Comparison of ENCODE assay signal across 29 cellular contexts in genomic region chr17:61722398-61722797, GRCh38.
"Had no signal": no experiment of that assay in that cellular context is flagged by ENCODE, and none has a peak within 500 bp of the region (broad histone marks: within the 10 kb centered on the region; RNA-seq: fewer than 3 reads in every experiment).

No MANE protein-coding gene starts in this region.

- H3K4me1 Mint-ChIP-seq: stimulated activated effector memory CD8-positive, alpha-beta T cell treated with anti-CD3 and anti-CD28 coated beads, Interleukin-12 subunit alpha, Interleukin-12 subunit beta, amount 100 ng/mL, for 72 hours; stimulated activated memory B cell treated with anti-CD40 and anti-IgM and Interleukin-4, amounts not matched to agents 10 μg/mL and 1 μg/mL and 100 μg/mL, for 72 hours; stimulated activated naive B cell treated with anti-CD40 and anti-IgM and Interleukin-4, amounts not matched to agents 10 μg/mL and 1 μg/mL and 100 μg/mL, for 72 hours; stimulated activated naive CD8-positive, alpha-beta T cell treated with anti-CD3 and anti-CD28 coated beads, Interleukin-15, amount 100 ng/mL, for 72 hours had no signal

- H3K27me3 ChIP-seq: stomach, suprapubic skin, testis, thyroid gland, tibial artery, tibial nerve, transverse colon, upper lobe of left lung, upper lobe of right lung, uterus, vagina had no signal

- FAIRE-seq: urothelium cell line had no signal

- H3K36me3 Mint-ChIP-seq: stimulated activated effector memory CD8-positive, alpha-beta T cell treated with anti-CD3 and anti-CD28 coated beads, Interleukin-12 subunit alpha, Interleukin-12 subunit beta, amount 100 ng/mL, for 72 hours had no signal

- H3K36me3 ChIP-seq: stomach, suprapubic skin, thoracic aorta, thyroid gland, tibial artery, tibial nerve, transverse colon, upper lobe of left lung, upper lobe of right lung, uterus, vagina had no signal

- H3K4me1 ChIP-seq: stomach, suprapubic skin, testis, thyroid gland, tibial artery, tibial nerve, transverse colon, upper lobe of left lung, upper lobe of right lung, uterus, vagina had no signal

- ATAC-seq: stimulated activated effector memory CD8-positive, alpha-beta T cell treated with anti-CD3 and anti-CD28 coated beads, Interleukin-12 subunit alpha, Interleukin-12 subunit beta, amount 100 ng/mL, for 72 hours; stimulated activated memory B cell treated with anti-CD40 and anti-IgM and Interleukin-4, amounts not matched to agents 10 μg/mL and 1 μg/mL and 100 μg/mL, for 72 hours; stimulated activated naive B cell treated with anti-CD40 and anti-IgM and Interleukin-4, amounts not matched to agents 10 μg/mL and 1 μg/mL and 100 μg/mL, for 72 hours; stimulated activated naive CD8-positive, alpha-beta T cell treated with anti-CD3 and anti-CD28 coated beads, Interleukin-15, amount 100 ng/mL, for 72 hours; stimulated activated naive CD8-positive, alpha-beta T cell treated with anti-CD3 and anti-CD28 coated beads, Interleukin-15, Interleukin-2, amounts not matched to agents 100 U/mL and 50 U/mL, for 24 hours; upper lobe of right lung had no signal

- H3K27ac ChIP-seq: stomach, suprapubic skin, testis, thoracic aorta, thyroid gland, tibial artery, tibial nerve, transverse colon, upper lobe of left lung, upper lobe of right lung, uterus, vagina had no signal

- H3K27me3 Mint-ChIP-seq: stimulated activated memory B cell treated with anti-CD40 and anti-IgM and Interleukin-4, amounts not matched to agents 10 μg/mL and 1 μg/mL and 100 μg/mL, for 72 hours; stimulated activated naive B cell treated with anti-CD40 and anti-IgM and Interleukin-4, amounts not matched to agents 10 μg/mL and 1 μg/mL and 100 μg/mL, for 72 hours; stimulated activated naive CD8-positive, alpha-beta T cell treated with anti-CD3 and anti-CD28 coated beads, Interleukin-15, amount 100 ng/mL, for 72 hours; stimulated activated naive CD8-positive, alpha-beta T cell treated with anti-CD3 and anti-CD28 coated beads, Interleukin-15, Interleukin-2, amounts not matched to agents 100 ng/mL and 50 ng/mL, for 24 hours; type B pancreatic cell had no signal

- H3K4me3 ChIP-seq: stomach, suprapubic skin, testis, thoracic aorta, thyroid gland, tibial artery, tibial nerve, transverse colon, upper lobe of left lung, upper lobe of right lung, uterus, vagina had no signal

- H3K4me3 Mint-ChIP-seq: stimulated activated effector memory CD8-positive, alpha-beta T cell treated with anti-CD3 and anti-CD28 coated beads, Interleukin-12 subunit alpha, Interleukin-12 subunit beta, amount 100 ng/mL, for 72 hours; stimulated activated memory B cell treated with anti-CD40 and anti-IgM and Interleukin-4, amounts not matched to agents 10 μg/mL and 1 μg/mL and 100 μg/mL, for 72 hours; stimulated activated naive B cell treated with anti-CD40 and anti-IgM and Interleukin-4, amounts not matched to agents 10 μg/mL and 1 μg/mL and 100 μg/mL, for 72 hours; stimulated activated naive CD8-positive, alpha-beta T cell treated with anti-CD3 and anti-CD28 coated beads, Interleukin-15, amount 100 ng/mL, for 72 hours; stimulated activated naive CD8-positive, alpha-beta T cell treated with anti-CD3 and anti-CD28 coated beads, Interleukin-15, Interleukin-2, amounts not matched to agents 100 ng/mL and 50 ng/mL, for 24 hours; type B pancreatic cell had no signal

- H3K27ac Mint-ChIP-seq: stimulated activated effector memory CD8-positive, alpha-beta T cell treated with anti-CD3 and anti-CD28 coated beads, Interleukin-12 subunit alpha, Interleukin-12 subunit beta, amount 100 ng/mL, for 72 hours; stimulated activated memory B cell treated with anti-CD40 and anti-IgM and Interleukin-4, amounts not matched to agents 10 μg/mL and 1 μg/mL and 100 μg/mL, for 72 hours; stimulated activated naive B cell treated with anti-CD40 and anti-IgM and Interleukin-4, amounts not matched to agents 10 μg/mL and 1 μg/mL and 100 μg/mL, for 72 hours; stimulated activated naive CD8-positive, alpha-beta T cell treated with anti-CD3 and anti-CD28 coated beads, Interleukin-15, amount 100 ng/mL, for 72 hours; stimulated activated naive CD8-positive, alpha-beta T cell treated with anti-CD3 and anti-CD28 coated beads, Interleukin-15, Interleukin-2, amounts not matched to agents 100 ng/mL and 50 ng/mL, for 24 hours; type B pancreatic cell had no signal

- DNase-seq: stimulated activated CD4-positive, alpha-beta T cell treated with anti-CD3 and anti-CD28 coated beads, Interleukin-2, amount 100 ng/mL, for 48 hours; stimulated activated CD4-positive, alpha-beta T cell treated with anti-CD3 and anti-CD28 coated beads, Interleukin-4, amount 100 ng/mL, for 1 hour; stimulated activated CD4-positive, alpha-beta T cell treated with anti-CD3 and anti-CD28 coated beads, Interleukin-4, amount 100 ng/mL, for 24 hours; stimulated activated CD4-positive, alpha-beta T cell treated with anti-CD3 and anti-CD28 coated beads, Interleukin-4, amount 100 ng/mL, for 4 hours; stimulated activated CD8-positive, alpha-beta memory T cell treated with anti-CD3 and anti-CD28 coated beads, Interleukin-4, amount 100 ng/mL, for 48 hours; stimulated activated naive B cell treated with anti-CD40 and anti-IgM and Interleukin-4, amounts not matched to agents 10 μg/mL and 1 μg/mL and 100 μg/mL, for 72 hours; stimulated activated naive CD4-positive, alpha-beta T cell; stimulated activated naive CD4-positive, alpha-beta T cell treated with Interleukin-2 at 50 U/mL for 16 hours; stimulated activated naive CD8-positive, alpha-beta T cell treated with anti-CD3 and anti-CD28 coated beads, Interleukin-15, amount 100 ng/mL, for 72 hours; stimulated activated naive CD8-positive, alpha-beta T cell treated with anti-CD3 and anti-CD28 coated beads, Interleukin-15, Interleukin-2, amounts not matched to agents 100 U/mL and 50 U/mL, for 24 hours; stomach; substantia nigra; testis; thyroid gland; tibial artery; transverse colon; trophoblast cell; upper lobe of left lung; upper lobe of right lung; uterus had no signal

- H3K9me3 ChIP-seq: testis, thoracic aorta, thyroid gland, transverse colon, uterus, vagina had no signal
